1 cellular context compared by ENCODE assay signal in the genomic region with DNA sequence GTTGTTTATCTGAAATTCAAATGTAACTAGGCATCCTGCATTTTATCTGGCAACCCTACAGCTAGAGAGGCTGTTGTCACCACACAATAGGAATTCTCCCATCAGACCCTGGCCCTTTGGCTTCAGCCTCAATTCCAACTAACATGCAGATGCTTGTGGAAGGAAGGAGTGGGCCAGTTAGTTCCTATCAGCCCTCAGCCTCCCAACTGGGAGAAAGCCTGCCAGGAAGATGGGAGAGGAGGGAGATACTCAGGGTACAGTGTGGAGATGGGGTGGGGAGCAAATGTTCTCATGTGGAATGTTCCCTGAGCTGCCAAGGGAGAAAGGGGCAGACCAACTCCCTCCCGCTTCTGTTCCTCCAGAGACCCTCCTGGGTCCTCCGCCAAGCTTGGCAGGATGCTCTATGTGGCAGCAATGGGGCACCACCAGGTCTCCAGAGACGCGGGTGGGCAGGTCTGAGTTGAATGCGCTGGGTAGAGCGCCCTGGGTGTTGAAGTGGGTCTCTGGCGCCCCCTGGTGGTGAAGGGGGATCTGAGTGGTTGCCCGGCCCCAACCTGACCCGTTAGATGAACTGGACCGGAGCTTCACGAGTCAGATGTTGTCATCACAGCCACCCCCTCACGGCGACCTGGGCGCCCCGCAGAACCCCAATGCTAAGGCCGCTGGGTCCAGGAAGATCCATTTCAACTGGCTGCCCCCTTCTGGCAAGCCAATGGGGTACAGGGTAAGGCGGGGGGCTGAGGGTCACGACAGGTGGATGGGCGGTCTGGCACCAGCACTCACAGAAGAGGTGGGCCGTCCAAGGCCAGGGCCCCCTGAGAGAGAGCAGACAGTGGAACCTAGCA.
TF ChIP-seq lines count a peak whose summit lies in the region.

No MANE protein-coding gene starts in this region.

TF ChIP-seq in H1, 55 proteins besides CTCF, POLR2A, EP300 and RAD21:
- TF ChIP-seq BACH1 (IDR thresholded peaks at IDR 0.05; ENCODE audit: low read length): 0 out of 2 replicates have a peak, but pooled peaks have one; percentile 23
- TF ChIP-seq SAP30 (IDR thresholded peaks at IDR 0.05; ENCODE audit: insufficient read depth, insufficient replicate concordance, low read length): no peak
